In the genomic region with DNA sequence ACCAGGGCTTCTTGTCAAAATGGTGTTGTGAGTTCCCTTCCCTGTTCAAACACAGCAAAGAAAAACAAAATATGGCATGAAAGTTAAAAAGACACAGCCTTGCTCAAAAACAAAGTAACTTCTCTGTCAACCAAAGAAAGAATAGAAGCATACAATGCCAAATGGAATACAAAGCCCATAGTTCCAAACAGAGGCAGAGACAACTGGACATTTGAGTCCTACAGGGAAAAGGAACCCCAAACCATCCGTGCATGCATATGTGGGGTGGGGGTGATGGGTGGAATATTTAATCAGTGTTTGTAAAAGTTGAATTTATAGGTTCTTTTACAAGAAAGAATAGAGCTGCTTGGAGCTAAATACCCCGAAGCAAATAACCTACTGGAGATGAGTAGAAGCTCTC, we compare ENCODE assay signal across 17 cellular contexts.
DNase-seq lines count a peak whose midpoint lies in the region; TF ChIP-seq lines count a peak whose summit lies in the region.
"Had no signal": no experiment of that assay in that cellular context is flagged by ENCODE, and none has a peak within 500 bp of the region (broad histone marks: within the 10 kb centered on the region; RNA-seq: fewer than 3 reads in every experiment).

No MANE protein-coding gene starts in this region.

- H3K27me3 ChIP-seq in layer of hippocampus (ENCODE audit: control insufficient read depth, insufficient read depth, low read length): no peaks in the 10 kb centered on the region

- H3K36me3 Mint-ChIP-seq in brain: no peaks in the 10 kb centered on the region
- H3K36me3 Mint-ChIP-seq in nephron progenitor cell (ENCODE audit: low read depth): peaks cover 9% of the 10 kb centered on the region

- H3K27me3 Mint-ChIP-seq in brain (peaks cover 8% of the 10 kb centered on the region), nephron progenitor cell (ENCODE audit: low read depth, poor library complexity) (no peaks in the 10 kb centered on the region)
- H3K27me3 Mint-ChIP-seq: CD4-positive, alpha-beta T cell had no signal

- H3K27ac Mint-ChIP-seq in brain (peak overlapping the region; percentile 14 to 88 (median 43)), nephron progenitor cell (peak overlapping the region; percentile 4)
- H3K27ac Mint-ChIP-seq: CD4-positive, alpha-beta T cell; GM23338; HFFc6 had no signal

- TF ChIP-seq CTCF in brain (conservative IDR thresholded peaks at IDR 0.05) (no peak), nephron progenitor cell (IDR thresholded peaks at IDR 0.05) (no peak), GM10266 (IDR thresholded peaks at IDR 0.05; ENCODE audit: control insufficient read depth, insufficient read depth, low read depth, missing control alignments) (no peak)

- peak overlapping the region; percentile 52 for H3K27ac ChIP-seq in layer of hippocampus (ENCODE audit: low read depth, low read length)
- peak overlapping the region; percentile 56 for H3K27ac ChIP-seq in substantia nigra (ENCODE audit: low read depth, low read length, poor library complexity, severe bottlenecking)
- H3K27ac ChIP-seq: C4-2B had no signal

- peaks cover 0 to 13% (median 10%) of the 10 kb centered on the region in 5 experiments for H3K9me3 Mint-ChIP-seq in brain
- H3K9me3 Mint-ChIP-seq in nephron progenitor cell: peaks cover 20% of the 10 kb centered on the region

- H3K4me1 Mint-ChIP-seq in brain (peaks cover 65% of the 10 kb centered on the region), nephron progenitor cell (peaks cover 32% of the 10 kb centered on the region)
- H3K4me1 Mint-ChIP-seq: GM23338 had no signal

- DNase-seq in nephron progenitor cell: no peak
- peak in 7 of 49 donors; percentile 1 to 52 (median 5) for DNase-seq in substantia nigra (lab: John Stamatoyannopoulos, UW)
- DNase-seq in DMS53 (lab: John Stamatoyannopoulos, UW): no peak
- no peak for DNase-seq in NCI-H524 treated with DMSO at 0.1 percent for 48 hours (lab: John Stamatoyannopoulos, UW)
- DNase-seq in GM10266 (ENCODE audit: extremely low spot score): no peak
- DNase-seq in T-helper 2 cell: no peak
- DNase-seq: Caco-2; CD4-positive, alpha-beta T cell; DMS79; GDM1; H7; HFFc6; IMR-90 had no signal

- H3K4me3 Mint-ChIP-seq in brain (no peak overlapping the region), nephron progenitor cell (no peak overlapping the region)
- H3K4me3 Mint-ChIP-seq: CD4-positive, alpha-beta T cell; GM23338; HFFc6 had no signal
